Comparison of ENCODE assay signal across 18 cellular contexts in genomic region chr6:45473121-45473967, GRCh38.
A peak's percentile ranks its signal among the peaks of the same experiment; 100 is the strongest.
DNase-seq lines count a peak whose midpoint lies in the region; ATAC-seq and TF ChIP-seq lines count a peak whose summit lies in the region.
"Had no signal": no experiment of that assay in that cellular context is flagged by ENCODE, and none has a peak within 500 bp of the region (broad histone marks: within the 10 kb centered on the region; RNA-seq: fewer than 3 reads in every experiment).

No MANE protein-coding gene starts in this region.

- H3K9me3 ChIP-seq in mucosa of descending colon: no peaks in the 10 kb centered on the region

- no peak for DNase-seq in activated naive CD4-positive, alpha-beta T cell treated with anti-CD3 and anti-CD28 coated beads, Interleukin-2, amount 50 U/mL, for 72 hours (ENCODE audit: low spot score in 2 of 2)
- DNase-seq in activated naive CD4-positive, alpha-beta T cell treated with anti-CD3 and anti-CD28 coated beads, Interleukin-2, amount 10 ng/mL, durations not matched to agents 7 days and 5 days: no peak
- no peak for DNase-seq in activated T-helper 2 cell treated with anti-CD3 and anti-CD28 coated beads, Interferon-gamma antibody, Interleukin-2, Interleukin-4, amounts not matched to agents 10 μg/mL and 5 μg/mL and 100 μg/mL, durations not matched to agents 14 hours and 24 hours and 36 hours (ENCODE audit: low spot score)
- DNase-seq in mucosa of descending colon (peak; percentile 37 to 65 (median 54)), type B pancreatic cell (ENCODE audit: extremely low spot score, unreplicated experiment) (no peak), NCI-H226 (no peak), NCI-H2107 treated with DMSO at 0.1 percent for 48 hours (lab: John Stamatoyannopoulos, UW; ENCODE audit: unreplicated experiment) (no peak)
- DNase-seq in stimulated activated CD4-positive, alpha-beta T cell treated with anti-CD3 and anti-CD28 coated beads, Interleukin-4, amount 100 ng/mL, for 24 hours: no peak
- DNase-seq: ACHN; activated CD4-positive, alpha-beta T cell treated with anti-CD3 and anti-CD28 coated beads for 1 hour; activated CD8-positive, alpha-beta memory T cell treated with anti-CD3 and anti-CD28 coated beads, Interleukin-2, amount 50 U/mL, for 48 hours; activated naive CD8-positive, alpha-beta T cell treated with anti-CD3 and anti-CD28 coated beads, Interleukin-2, amount 10 ng/mL, durations not matched to agents 7 days and 5 days; hippocampal formation; kidney glomerular epithelial cell; NCI-H1436 treated with DMSO at 0.1 percent for 48 hours; stimulated activated naive CD4-positive, alpha-beta T cell treated with Interleukin-2 at 50 U/mL for 16 hours; T1000 had no signal

- TF ChIP-seq CTCF in mucosa of descending colon (IDR thresholded peaks at IDR 0.05) (no peak), type B pancreatic cell (conservative IDR thresholded peaks at IDR 0.05) (no peak)

- H3K4me1 Mint-ChIP-seq in activated naive CD4-positive, alpha-beta T cell treated with anti-CD3 and anti-CD28 coated beads, Interleukin-2, amount 10 ng/mL, durations not matched to agents 7 days and 5 days: peaks cover 2% of the 10 kb centered on the region
- H3K4me1 Mint-ChIP-seq in activated T-helper 2 cell treated with anti-CD3 and anti-CD28 coated beads, Interferon-gamma antibody, Interleukin-2, Interleukin-4, amounts not matched to agents 10 μg/mL and 5 μg/mL and 100 μg/mL, durations not matched to agents 14 hours and 24 hours and 36 hours (ENCODE audit: low read depth): peaks cover 63% of the 10 kb centered on the region
- H3K4me1 Mint-ChIP-seq in type B pancreatic cell (ENCODE audit: unreplicated experiment): peaks cover 37% of the 10 kb centered on the region
- H3K4me1 Mint-ChIP-seq: activated naive CD8-positive, alpha-beta T cell treated with anti-CD3 and anti-CD28 coated beads, Interleukin-2, amount 10 ng/mL, durations not matched to agents 7 days and 5 days had no signal

- no peak overlapping the region for H3K4me3 ChIP-seq in mucosa of descending colon
- H3K4me3 ChIP-seq: cardiac muscle cell had no signal

- intact Hi-C loops in activated T-helper 2 cell treated with anti-CD3 and anti-CD28 coated beads, Interferon-gamma antibody, Interleukin-2, Interleukin-4, amounts not matched to agents 10 μg/mL and 5 μg/mL and 100 μg/mL, durations not matched to agents 14 hours and 24 hours and 36 hours (cut with micrococcal nuclease): no loop called here
- intact Hi-C loops in mucosa of descending colon (cut with DNase I, micrococcal nuclease): no loop called here

- H3K27me3 Mint-ChIP-seq in activated naive CD4-positive, alpha-beta T cell treated with anti-CD3 and anti-CD28 coated beads, Interleukin-2, amount 10 ng/mL, durations not matched to agents 7 days and 5 days: no peaks in the 10 kb centered on the region
- no peaks in the 10 kb centered on the region for H3K27me3 Mint-ChIP-seq in activated T-helper 2 cell treated with anti-CD3 and anti-CD28 coated beads, Interferon-gamma antibody, Interleukin-2, Interleukin-4, amounts not matched to agents 10 μg/mL and 5 μg/mL and 100 μg/mL, durations not matched to agents 14 hours and 24 hours and 36 hours (ENCODE audit: low read depth)
- no peaks in the 10 kb centered on the region for H3K27me3 Mint-ChIP-seq in type B pancreatic cell
- H3K27me3 Mint-ChIP-seq: activated naive CD8-positive, alpha-beta T cell treated with anti-CD3 and anti-CD28 coated beads, Interleukin-2, amount 10 ng/mL, durations not matched to agents 7 days and 5 days had no signal

- H3K4me1 ChIP-seq in mucosa of descending colon (ENCODE audit: low read depth): peaks cover 11% of the 10 kb centered on the region

- CTCF ChIA-PET in activated naive CD4-positive, alpha-beta T cell treated with anti-CD3 and anti-CD28 coated beads, Interleukin-2, amount 10 ng/mL, durations not matched to agents 7 days and 5 days (lab: Charles Lee): no interaction called here

- peak; percentile 5 to 28 for ATAC-seq in activated naive CD4-positive, alpha-beta T cell treated with anti-CD3 and anti-CD28 coated beads, Interleukin-2, amount 50 U/mL, for 72 hours
- peak; percentile 91 for ATAC-seq in mucosa of descending colon

- peaks cover 8 to 9% of the 10 kb centered on the region in 2 donors for H3K36me3 Mint-ChIP-seq in activated naive CD4-positive, alpha-beta T cell treated with anti-CD3 and anti-CD28 coated beads, Interleukin-2, amount 50 U/mL, for 72 hours
- no peaks in the 10 kb centered on the region for H3K36me3 Mint-ChIP-seq in activated naive CD4-positive, alpha-beta T cell treated with anti-CD3 and anti-CD28 coated beads, Interleukin-2, amount 10 ng/mL, durations not matched to agents 7 days and 5 days
- peaks cover 70% of the 10 kb centered on the region for H3K36me3 Mint-ChIP-seq in activated T-helper 2 cell treated with anti-CD3 and anti-CD28 coated beads, Interferon-gamma antibody, Interleukin-2, Interleukin-4, amounts not matched to agents 10 μg/mL and 5 μg/mL and 100 μg/mL, durations not matched to agents 14 hours and 24 hours and 36 hours (ENCODE audit: low read depth)
- H3K36me3 Mint-ChIP-seq in type B pancreatic cell: peaks cover 6% of the 10 kb centered on the region

- H3K4me3 Mint-ChIP-seq in activated naive CD4-positive, alpha-beta T cell treated with anti-CD3 and anti-CD28 coated beads, Interleukin-2, amount 10 ng/mL, durations not matched to agents 7 days and 5 days: no peak overlapping the region
- H3K4me3 Mint-ChIP-seq in activated T-helper 2 cell treated with anti-CD3 and anti-CD28 coated beads, Interferon-gamma antibody, Interleukin-2, Interleukin-4, amounts not matched to agents 10 μg/mL and 5 μg/mL and 100 μg/mL, durations not matched to agents 14 hours and 24 hours and 36 hours (ENCODE audit: low read depth): no peak overlapping the region
- H3K4me3 Mint-ChIP-seq in type B pancreatic cell: peak overlapping the region; percentile 26
- H3K4me3 Mint-ChIP-seq: activated naive CD8-positive, alpha-beta T cell treated with anti-CD3 and anti-CD28 coated beads, Interleukin-2, amount 10 ng/mL, durations not matched to agents 7 days and 5 days had no signal

- no peak overlapping the region for H3K27ac Mint-ChIP-seq in activated naive CD4-positive, alpha-beta T cell treated with anti-CD3 and anti-CD28 coated beads, Interleukin-2, amount 50 U/mL, for 72 hours
- no peak overlapping the region for H3K27ac Mint-ChIP-seq in activated naive CD4-positive, alpha-beta T cell treated with anti-CD3 and anti-CD28 coated beads, Interleukin-2, amount 10 ng/mL, durations not matched to agents 7 days and 5 days
- peak overlapping the region; percentile 69 for H3K27ac Mint-ChIP-seq in activated T-helper 2 cell treated with anti-CD3 and anti-CD28 coated beads, Interferon-gamma antibody, Interleukin-2, Interleukin-4, amounts not matched to agents 10 μg/mL and 5 μg/mL and 100 μg/mL, durations not matched to agents 14 hours and 24 hours and 36 hours
- H3K27ac Mint-ChIP-seq in type B pancreatic cell: no peak overlapping the region
- H3K27ac Mint-ChIP-seq: activated naive CD8-positive, alpha-beta T cell treated with anti-CD3 and anti-CD28 coated beads, Interleukin-2, amount 10 ng/mL, durations not matched to agents 7 days and 5 days had no signal

- H3K9me3 Mint-ChIP-seq in activated naive CD4-positive, alpha-beta T cell treated with anti-CD3 and anti-CD28 coated beads, Interleukin-2, amount 50 U/mL, for 72 hours: no peaks in the 10 kb centered on the region
- no peaks in the 10 kb centered on the region for H3K9me3 Mint-ChIP-seq in activated naive CD4-positive, alpha-beta T cell treated with anti-CD3 and anti-CD28 coated beads, Interleukin-2, amount 10 ng/mL, durations not matched to agents 7 days and 5 days
- no peaks in the 10 kb centered on the region for H3K9me3 Mint-ChIP-seq in activated T-helper 2 cell treated with anti-CD3 and anti-CD28 coated beads, Interferon-gamma antibody, Interleukin-2, Interleukin-4, amounts not matched to agents 10 μg/mL and 5 μg/mL and 100 μg/mL, durations not matched to agents 14 hours and 24 hours and 36 hours
- H3K9me3 Mint-ChIP-seq in type B pancreatic cell: peaks cover 4% of the 10 kb centered on the region
- H3K9me3 Mint-ChIP-seq: activated naive CD8-positive, alpha-beta T cell treated with anti-CD3 and anti-CD28 coated beads, Interleukin-2, amount 10 ng/mL, durations not matched to agents 7 days and 5 days had no signal

- H3K36me3 ChIP-seq in mucosa of descending colon (ENCODE audit: low read depth): no peaks in the 10 kb centered on the region
- H3K36me3 ChIP-seq: cardiac muscle cell had no signal

Comparison
In these comparisons a context has a peak if more than half of its experiments do, and no peak if none do; other contexts are left out.
1. DNase-seq: peak in mucosa of descending colon (3 of 3); none in activated naive CD4-positive, alpha-beta T cell treated with anti-CD3 and anti-CD28 coated beads, Interleukin-2, amount 50 U/mL, for 72 hours (0 of 2), activated naive CD4-positive, alpha-beta T cell treated with anti-CD3 and anti-CD28 coated beads, Interleukin-2, amount 10 ng/mL, durations not matched to agents 7 days and 5 days (single experiment), activated T-helper 2 cell treated with anti-CD3 and anti-CD28 coated beads, Interferon-gamma antibody, Interleukin-2, Interleukin-4, amounts not matched to agents 10 μg/mL and 5 μg/mL and 100 μg/mL, durations not matched to agents 14 hours and 24 hours and 36 hours (single experiment), type B pancreatic cell (single experiment), stimulated activated CD4-positive, alpha-beta T cell treated with anti-CD3 and anti-CD28 coated beads, Interleukin-4, amount 100 ng/mL, for 24 hours (single experiment), NCI-H226 (single experiment) and NCI-H2107 treated with DMSO at 0.1 percent for 48 hours (single experiment).